15 cellular contexts compared by ENCODE assay signal in genomic region chr2:162060522-162060921, GRCh38. TPM values are rescaled to one million over a fixed set of nuclear protein-coding genes. Genes with fewer than 3 reads are reported as not detected.
DNase-seq lines count a peak whose midpoint lies in the region; ATAC-seq and TF ChIP-seq lines count a peak whose summit lies in the region.
"Had no signal": no experiment of that assay in that cellular context is flagged by ENCODE, and none has a peak within 500 bp of the region (broad histone marks: within the 10 kb centered on the region; RNA-seq: fewer than 3 reads in every experiment).

No MANE protein-coding gene starts in this region.

- peaks cover 77% of the 10 kb centered on the region for H3K36me3 Mint-ChIP-seq in activated CD4-positive, alpha-beta T cell treated with anti-CD3 and anti-CD28 coated beads, Interleukin-2, amount 10 ng/mL, durations not matched to agents 7 days and 5 days (ENCODE audit: low read depth)
- H3K36me3 Mint-ChIP-seq in MCF 10A (ENCODE audit: insufficient read depth, unreplicated experiment), result no peaks in the 10 kb centered on the region
- H3K36me3 Mint-ChIP-seq in activated T-helper 2 cell treated with anti-CD3 and anti-CD28 coated beads, Interferon-gamma antibody, Interleukin-2, Interleukin-4, amounts not matched to agents 10 μg/mL and 5 μg/mL and 100 μg/mL, durations not matched to agents 14 hours and 24 hours and 36 hours (ENCODE audit: low read depth), result peaks cover 83% of the 10 kb centered on the region
- peaks cover 49% of the 10 kb centered on the region for H3K36me3 Mint-ChIP-seq in stimulated activated effector memory CD8-positive, alpha-beta T cell treated with anti-CD3 and anti-CD28 coated beads, Interleukin-12 subunit alpha, Interleukin-12 subunit beta, amount 100 ng/mL, for 72 hours
- peaks cover 0 to 5% (median 3%) of the 10 kb centered on the region in 3 donors for H3K36me3 Mint-ChIP-seq in CD8-positive, alpha-beta memory T cell

- peaks cover 11 to 18% of the 10 kb centered on the region in 2 donors for H3K9me3 ChIP-seq in breast epithelium
- peaks cover 4% of the 10 kb centered on the region for H3K9me3 ChIP-seq in CD8-positive, alpha-beta memory T cell (ENCODE audit: low read length)

- intact Hi-C loops in MCF 10A (cut with micrococcal nuclease), result no loop called here
- intact Hi-C loops in breast epithelium (cut with DNase I; ENCODE audit: low total_unique reads), result no loop called here
- intact Hi-C loops in activated T-helper 2 cell treated with anti-CD3 and anti-CD28 coated beads, Interferon-gamma antibody, Interleukin-2, Interleukin-4, amounts not matched to agents 10 μg/mL and 5 μg/mL and 100 μg/mL, durations not matched to agents 14 hours and 24 hours and 36 hours (cut with micrococcal nuclease), result loop anchor here (5.0 kb wide), 1 partner anchor 753 kb away; the partner anchor contains the start of gene PSMD14
- intact Hi-C loops in cardiac septum (cut with DNase I), result no loop called here

- H3K4me3 ChIP-seq in breast epithelium, result no peak overlapping the region
- H3K4me3 ChIP-seq in CD8-positive, alpha-beta memory T cell (ENCODE audit: low read length), result no peak overlapping the region
- H3K4me3 ChIP-seq: A549; BLaER1 treated with 17β-estradiol and CSF1 and Interleukin-3, amounts not matched to agents 10 nM and 100 nM had no signal

- H3K27me3 ChIP-seq in breast epithelium, result no peaks in the 10 kb centered on the region
- no peaks in the 10 kb centered on the region for H3K27me3 ChIP-seq in CD8-positive, alpha-beta memory T cell (ENCODE audit: insufficient read depth, low read length, poor library complexity, severe bottlenecking)
- H3K27me3 ChIP-seq: BLaER1 treated with 17β-estradiol and CSF1 and Interleukin-3, amounts not matched to agents 10 nM and 100 nM had no signal

- ATAC-seq in stimulated activated effector memory CD8-positive, alpha-beta T cell treated with anti-CD3 and anti-CD28 coated beads, Interleukin-12 subunit alpha, Interleukin-12 subunit beta, amount 100 ng/mL, for 72 hours, result no peak
- ATAC-seq: A549 had no signal

- no peaks in the 10 kb centered on the region for H3K27me3 Mint-ChIP-seq in activated CD4-positive, alpha-beta T cell treated with anti-CD3 and anti-CD28 coated beads, Interleukin-2, amount 10 ng/mL, durations not matched to agents 7 days and 5 days
- no peaks in the 10 kb centered on the region for H3K27me3 Mint-ChIP-seq in MCF 10A (ENCODE audit: insufficient read depth, unreplicated experiment)
- no peaks in the 10 kb centered on the region for H3K27me3 Mint-ChIP-seq in activated T-helper 2 cell treated with anti-CD3 and anti-CD28 coated beads, Interferon-gamma antibody, Interleukin-2, Interleukin-4, amounts not matched to agents 10 μg/mL and 5 μg/mL and 100 μg/mL, durations not matched to agents 14 hours and 24 hours and 36 hours (ENCODE audit: low read depth)
- no peaks in the 10 kb centered on the region for H3K27me3 Mint-ChIP-seq in CD8-positive, alpha-beta memory T cell

- peak overlapping the region; percentile 26 for H3K27ac Mint-ChIP-seq in activated CD4-positive, alpha-beta T cell treated with anti-CD3 and anti-CD28 coated beads, Interleukin-2, amount 10 ng/mL, durations not matched to agents 7 days and 5 days
- peak overlapping the region; percentile 13 for H3K27ac Mint-ChIP-seq in MCF 10A (ENCODE audit: low read depth, unreplicated experiment)
- peak overlapping the region; percentile 43 for H3K27ac Mint-ChIP-seq in activated T-helper 2 cell treated with anti-CD3 and anti-CD28 coated beads, Interferon-gamma antibody, Interleukin-2, Interleukin-4, amounts not matched to agents 10 μg/mL and 5 μg/mL and 100 μg/mL, durations not matched to agents 14 hours and 24 hours and 36 hours
- H3K27ac Mint-ChIP-seq in stimulated activated effector memory CD8-positive, alpha-beta T cell treated with anti-CD3 and anti-CD28 coated beads, Interleukin-12 subunit alpha, Interleukin-12 subunit beta, amount 100 ng/mL, for 72 hours, result peak overlapping the region; percentile 71
- peak overlapping the region in 4 of 8 donors; percentile 13 to 82 (median 69) for H3K27ac Mint-ChIP-seq in CD8-positive, alpha-beta memory T cell

- CTCF ChIA-PET in activated CD4-positive, alpha-beta T cell treated with anti-CD3 and anti-CD28 coated beads, Interleukin-2, amount 10 ng/mL, durations not matched to agents 7 days and 5 days (lab: Charles Lee), result interaction anchor here (1.6 to 1.8 kb wide), 3 partner anchors 8 to 38 kb away, joined by 4 to 9 read pairs (median 5); no protein-coding TSS in a partner anchor
- CTCF ChIA-PET in MCF 10A (lab: Yijun Ruan, JAX), result interaction anchor here (0.6 kb wide), 2 partner anchors 51 to 1738 kb away, joined by 3 read pairs; no protein-coding TSS in a partner anchor
- CTCF ChIA-PET in CD8-positive, alpha-beta memory T cell (lab: Charles Lee), result no interaction called here

- no peak overlapping the region for H3K4me3 Mint-ChIP-seq in activated CD4-positive, alpha-beta T cell treated with anti-CD3 and anti-CD28 coated beads, Interleukin-2, amount 10 ng/mL, durations not matched to agents 7 days and 5 days
- no peak overlapping the region for H3K4me3 Mint-ChIP-seq in MCF 10A (ENCODE audit: unreplicated experiment)
- H3K4me3 Mint-ChIP-seq in activated T-helper 2 cell treated with anti-CD3 and anti-CD28 coated beads, Interferon-gamma antibody, Interleukin-2, Interleukin-4, amounts not matched to agents 10 μg/mL and 5 μg/mL and 100 μg/mL, durations not matched to agents 14 hours and 24 hours and 36 hours (ENCODE audit: low read depth), result no peak overlapping the region
- H3K4me3 Mint-ChIP-seq in stimulated activated effector memory CD8-positive, alpha-beta T cell treated with anti-CD3 and anti-CD28 coated beads, Interleukin-12 subunit alpha, Interleukin-12 subunit beta, amount 100 ng/mL, for 72 hours, result peak overlapping the region; percentile 44
- H3K4me3 Mint-ChIP-seq in CD8-positive, alpha-beta memory T cell, result peak overlapping the region in 1 of 7 donors; percentile 37

- POLR2A ChIA-PET in activated CD4-positive, alpha-beta T cell treated with anti-CD3 and anti-CD28 coated beads, Interleukin-2, amount 10 ng/mL, durations not matched to agents 7 days and 5 days (lab: Charles Lee), result no interaction called here
- POLR2A ChIA-PET in MCF 10A (lab: Yijun Ruan, JAX), result interaction anchor here (0.9 kb wide), 1 partner anchor 81 kb away, joined by 3 read pairs; no protein-coding TSS in a partner anchor
- POLR2A ChIA-PET in CD8-positive, alpha-beta memory T cell (lab: Charles Lee), result interaction anchor here (1.3 to 1.6 kb wide), 2 partner anchors 8 to 13 kb away, joined by 3 to 4 read pairs; no protein-coding TSS in a partner anchor

- H3K4me1 ChIP-seq in breast epithelium, result no peaks in the 10 kb centered on the region
- peaks cover 56% of the 10 kb centered on the region for H3K4me1 ChIP-seq in CD8-positive, alpha-beta memory T cell (ENCODE audit: insufficient read depth, low read length)
- H3K4me1 ChIP-seq: A549; BLaER1 treated with 17β-estradiol and CSF1 and Interleukin-3, amounts not matched to agents 10 nM and 100 nM had no signal

- H3K36me3 ChIP-seq in breast epithelium, result no peaks in the 10 kb centered on the region
- H3K36me3 ChIP-seq in CD8-positive, alpha-beta memory T cell (ENCODE audit: insufficient read depth, low read length), result no peaks in the 10 kb centered on the region
- H3K36me3 ChIP-seq: BLaER1 treated with 17β-estradiol and CSF1 and Interleukin-3, amounts not matched to agents 10 nM and 100 nM had no signal

- no peak for TF ChIP-seq CTCF in MCF 10A (IDR thresholded peaks at IDR 0.05; ENCODE audit: unreplicated experiment)
- no peak for TF ChIP-seq CTCF in breast epithelium (IDR thresholded peaks at IDR 0.05)

- peaks cover 94% of the 10 kb centered on the region for H3K4me1 Mint-ChIP-seq in activated CD4-positive, alpha-beta T cell treated with anti-CD3 and anti-CD28 coated beads, Interleukin-2, amount 10 ng/mL, durations not matched to agents 7 days and 5 days
- peaks cover 24% of the 10 kb centered on the region for H3K4me1 Mint-ChIP-seq in MCF 10A (ENCODE audit: insufficient read depth, unreplicated experiment)
- peaks cover 85% of the 10 kb centered on the region for H3K4me1 Mint-ChIP-seq in activated T-helper 2 cell treated with anti-CD3 and anti-CD28 coated beads, Interferon-gamma antibody, Interleukin-2, Interleukin-4, amounts not matched to agents 10 μg/mL and 5 μg/mL and 100 μg/mL, durations not matched to agents 14 hours and 24 hours and 36 hours (ENCODE audit: low read depth)
- peaks cover 75% of the 10 kb centered on the region for H3K4me1 Mint-ChIP-seq in stimulated activated effector memory CD8-positive, alpha-beta T cell treated with anti-CD3 and anti-CD28 coated beads, Interleukin-12 subunit alpha, Interleukin-12 subunit beta, amount 100 ng/mL, for 72 hours
- H3K4me1 Mint-ChIP-seq in CD8-positive, alpha-beta memory T cell, result peaks cover 66 to 92% (median 79%) of the 10 kb centered on the region in 3 donors

- no TSS peak for BruUV-seq in MCF 10A (replicated peaks; lab: Mats Ljungman, UMichigan)

- peaks cover 11% of the 10 kb centered on the region for H3K9me3 Mint-ChIP-seq in activated CD4-positive, alpha-beta T cell treated with anti-CD3 and anti-CD28 coated beads, Interleukin-2, amount 10 ng/mL, durations not matched to agents 7 days and 5 days
- H3K9me3 Mint-ChIP-seq in MCF 10A (ENCODE audit: unreplicated experiment), result no peaks in the 10 kb centered on the region
- peaks cover 6% of the 10 kb centered on the region for H3K9me3 Mint-ChIP-seq in activated T-helper 2 cell treated with anti-CD3 and anti-CD28 coated beads, Interferon-gamma antibody, Interleukin-2, Interleukin-4, amounts not matched to agents 10 μg/mL and 5 μg/mL and 100 μg/mL, durations not matched to agents 14 hours and 24 hours and 36 hours
- no peaks in the 10 kb centered on the region for H3K9me3 Mint-ChIP-seq in stimulated activated effector memory CD8-positive, alpha-beta T cell treated with anti-CD3 and anti-CD28 coated beads, Interleukin-12 subunit alpha, Interleukin-12 subunit beta, amount 100 ng/mL, for 72 hours
- peaks cover 0 to 6% (median 0%) of the 10 kb centered on the region in 5 donors for H3K9me3 Mint-ChIP-seq in CD8-positive, alpha-beta memory T cell

- no peak for DNase-seq in activated CD4-positive, alpha-beta T cell treated with anti-CD3 and anti-CD28 coated beads, Interleukin-2, amount 10 ng/mL, durations not matched to agents 7 days and 5 days
- DNase-seq in activated CD4-positive, alpha-beta T cell treated with anti-CD3 and anti-CD28 coated beads for 4 hours, result no peak
- DNase-seq in MCF 10A (ENCODE audit: unreplicated experiment) (no peak), breast epithelium (ENCODE audit: low spot score in 2 of 2) (no peak), cardiac septum (ENCODE audit: low spot score) (no peak)
- no peak for DNase-seq in activated T-helper 2 cell treated with anti-CD3 and anti-CD28 coated beads, Interferon-gamma antibody, Interleukin-2, Interleukin-4, amounts not matched to agents 10 μg/mL and 5 μg/mL and 100 μg/mL, durations not matched to agents 14 hours and 24 hours and 36 hours (ENCODE audit: low spot score)
- no peak for DNase-seq in stimulated activated effector memory CD8-positive, alpha-beta T cell treated with anti-CD3 and anti-CD28 coated beads, Interleukin-12 subunit alpha, Interleukin-12 subunit beta, amount 100 ng/mL, for 72 hours (ENCODE audit: low spot score in 2 of 2)
- no peak for DNase-seq in CD8-positive, alpha-beta memory T cell
- DNase-seq: COR-L47, EL, NCI-H187 treated with DMSO at 0.1 percent for 48 hours, NCI-H774 had no signal

- no peak overlapping the region for H3K27ac ChIP-seq in breast epithelium
- H3K27ac ChIP-seq in CD8-positive, alpha-beta memory T cell (ENCODE audit: low read depth, low read length), result no peak overlapping the region
- H3K27ac ChIP-seq: A549; BLaER1 treated with 17β-estradiol and CSF1 and Interleukin-3, amounts not matched to agents 10 nM and 100 nM; HL-60 had no signal

- TF ChIP-seq POLR2A in breast epithelium (IDR thresholded peaks at IDR 0.05), result no peak

RNA-seq across cellular contexts. Expression of gene DPP4, which starts 13.5 kb away (rescaled TPM):
- total RNA-seq in activated CD4-positive, alpha-beta T cell treated with anti-CD3 and anti-CD28 coated beads, Interleukin-2, amount 10 ng/mL, durations not matched to agents 7 days and 5 days, result 100 to 1,000 TPM; 116 to 152 TPM
- total RNA-seq in MCF 10A (2022), result not detected in 2 replicates
- total RNA-seq in breast epithelium, result 10 to 100 TPM in 2 of 3 donors, 1 to 10 TPM in 1; 7.5 to 17.3 (median 11.8) TPM
- total RNA-seq in activated T-helper 2 cell treated with anti-CD3 and anti-CD28 coated beads, Interferon-gamma antibody, Interleukin-2, Interleukin-4, amounts not matched to agents 10 μg/mL and 5 μg/mL and 100 μg/mL, durations not matched to agents 14 hours and 24 hours and 36 hours, result 65.8 and 67.0 TPM in 2 replicates
- total RNA-seq in cardiac septum, result 3.4 TPM
- 10 to 100 TPM; 14.6 to 15.4 TPM for total RNA-seq in CD8-positive, alpha-beta memory T cell
- 71.7 TPM for polyA plus RNA-seq in CD8-positive, alpha-beta memory T cell
